33 cellular contexts compared by ENCODE assay signal in genomic region chr9:18746631-18747030, GRCh38.
A peak's percentile ranks its signal among the peaks of the same experiment; 100 is the strongest.
DNase-seq lines count a peak whose midpoint lies in the region; ATAC-seq and TF ChIP-seq lines count a peak whose summit lies in the region.
"Had no signal": no experiment of that assay in that cellular context is flagged by ENCODE, and none has a peak within 500 bp of the region (broad histone marks: within the 10 kb centered on the region; RNA-seq: fewer than 3 reads in every experiment).

No MANE protein-coding gene starts in this region.

- no peaks in the 10 kb centered on the region for H3K36me3 Mint-ChIP-seq in activated naive CD4-positive, alpha-beta T cell treated with anti-CD3 and anti-CD28 coated beads, Interleukin-2, amount 50 U/mL, for 72 hours
- H3K36me3 Mint-ChIP-seq in osteocyte (ENCODE audit: unreplicated experiment) = no peaks in the 10 kb centered on the region
- H3K36me3 Mint-ChIP-seq: CD4-positive, alpha-beta memory T cell; stimulated activated naive B cell treated with anti-CD40 and anti-IgM and Interleukin-4, amounts not matched to agents 10 μg/mL and 1 μg/mL and 100 μg/mL, for 72 hours had no signal

- ATAC-seq in activated naive CD4-positive, alpha-beta T cell treated with anti-CD3 and anti-CD28 coated beads, Interleukin-2, amount 50 U/mL, for 72 hours = no peak
- ATAC-seq in GM21528 (IDR thresholded peaks at IDR 0.05; ENCODE audit: low FRiP score, unreplicated experiment) = no peak
- ATAC-seq: A549; left lung; stimulated activated naive B cell treated with anti-CD40 and anti-IgM and Interleukin-4, amounts not matched to agents 10 μg/mL and 1 μg/mL and 100 μg/mL, for 72 hours; upper lobe of right lung had no signal

- TF ChIP-seq CTCF in osteocyte (IDR thresholded peaks at IDR 0.05) = no peak

- no peaks in the 10 kb centered on the region for H3K27me3 Mint-ChIP-seq in osteocyte (ENCODE audit: unreplicated experiment)
- H3K27me3 Mint-ChIP-seq: stimulated activated naive B cell treated with anti-CD40 and anti-IgM and Interleukin-4, amounts not matched to agents 10 μg/mL and 1 μg/mL and 100 μg/mL, for 72 hours had no signal

- H3K4me1 ChIP-seq in NT2/D1 (ENCODE audit: insufficient read depth, insufficient read length) = no peaks in the 10 kb centered on the region
- H3K4me1 ChIP-seq: A549, left lung had no signal

- H3K36me3 ChIP-seq in NT2/D1 (ENCODE audit: insufficient read depth, insufficient read length, low read length) = no peaks in the 10 kb centered on the region
- H3K36me3 ChIP-seq: left lung, neutrophil, SJCRH30, upper lobe of right lung, WERI-Rb-1 had no signal

- H3K4me3 ChIP-seq in NT2/D1 (ENCODE audit: insufficient read length, low read depth) = no peak overlapping the region
- H3K4me3 ChIP-seq: A549, left lung, MG63, SJCRH30, upper lobe of right lung had no signal

- H3K9me3 Mint-ChIP-seq in activated naive CD4-positive, alpha-beta T cell treated with anti-CD3 and anti-CD28 coated beads, Interleukin-2, amount 50 U/mL, for 72 hours = no peaks in the 10 kb centered on the region
- H3K9me3 Mint-ChIP-seq in osteocyte (ENCODE audit: unreplicated experiment) = no peaks in the 10 kb centered on the region
- H3K9me3 Mint-ChIP-seq: activated T-helper 2 cell treated with anti-CD3 and anti-CD28 coated beads, Interferon-gamma antibody, Interleukin-2, Interleukin-4, amounts not matched to agents 10 μg/mL and 5 μg/mL and 100 μg/mL, durations not matched to agents 14 hours and 24 hours and 36 hours; CD4-positive, alpha-beta memory T cell; stimulated activated naive B cell treated with anti-CD40 and anti-IgM and Interleukin-4, amounts not matched to agents 10 μg/mL and 1 μg/mL and 100 μg/mL, for 72 hours had no signal

- H3K9ac ChIP-seq in NT2/D1 (ENCODE audit: insufficient read length, low read depth) = no peak overlapping the region
- H3K9ac ChIP-seq: KMS-11 had no signal

- no peak overlapping the region for H3K4me3 Mint-ChIP-seq in osteocyte (ENCODE audit: unreplicated experiment)
- H3K4me3 Mint-ChIP-seq: CD4-positive, alpha-beta memory T cell; stimulated activated naive B cell treated with anti-CD40 and anti-IgM and Interleukin-4, amounts not matched to agents 10 μg/mL and 1 μg/mL and 100 μg/mL, for 72 hours had no signal

- no peaks in the 10 kb centered on the region for H3K4me1 Mint-ChIP-seq in osteocyte (ENCODE audit: unreplicated experiment)
- H3K4me1 Mint-ChIP-seq: CD4-positive, alpha-beta memory T cell; stimulated activated naive B cell treated with anti-CD40 and anti-IgM and Interleukin-4, amounts not matched to agents 10 μg/mL and 1 μg/mL and 100 μg/mL, for 72 hours had no signal

- H3K27me3 ChIP-seq in NT2/D1 (ENCODE audit: insufficient read depth, insufficient read length) = no peaks in the 10 kb centered on the region
- H3K27me3 ChIP-seq: left lung, MG63, neutrophil, SJCRH30, upper lobe of right lung had no signal

- H3K27ac Mint-ChIP-seq in activated naive CD4-positive, alpha-beta T cell treated with anti-CD3 and anti-CD28 coated beads, Interleukin-2, amount 50 U/mL, for 72 hours = no peak overlapping the region
- H3K27ac Mint-ChIP-seq in osteocyte (ENCODE audit: unreplicated experiment) = no peak overlapping the region
- H3K27ac Mint-ChIP-seq: activated T-helper 2 cell treated with anti-CD3 and anti-CD28 coated beads, Interferon-gamma antibody, Interleukin-2, Interleukin-4, amounts not matched to agents 10 μg/mL and 5 μg/mL and 100 μg/mL, durations not matched to agents 14 hours and 24 hours and 36 hours; CD4-positive, alpha-beta memory T cell; stimulated activated naive B cell treated with anti-CD40 and anti-IgM and Interleukin-4, amounts not matched to agents 10 μg/mL and 1 μg/mL and 100 μg/mL, for 72 hours had no signal

- H3K9me3 ChIP-seq in NT2/D1 (ENCODE audit: insufficient read depth, low read length) = no peaks in the 10 kb centered on the region
- H3K9me3 ChIP-seq: A549, left lung, MG63, neutrophil, SJCRH30, upper lobe of right lung had no signal

- DNase-seq in NCI-H146 (lab: John Stamatoyannopoulos, UW) = peak; percentile 76
- DNase-seq in NT2/D1 (ENCODE audit: low read depth, low spot score) = peak; percentile 9
- peak; percentile 71 for DNase-seq in foreskin melanocyte
- DNase-seq in putamen (ENCODE audit: low spot score) = peak; percentile 25
- no peak for DNase-seq in NCI-H2081 treated with DMSO at 0.1 percent for 48 hours (lab: John Stamatoyannopoulos, UW)
- DNase-seq in activated naive CD4-positive, alpha-beta T cell treated with anti-CD3 and anti-CD28 coated beads, Interleukin-2, amount 50 U/mL, for 72 hours (ENCODE audit: low spot score in 2 of 2) = no peak
- no peak for DNase-seq in osteocyte (ENCODE audit: extremely low spot score, unreplicated experiment)
- DNase-seq: activated CD4-positive, alpha-beta T cell treated with anti-CD3 and anti-CD28 coated beads for 48 hours; activated naive CD4-positive, alpha-beta T cell treated with anti-CD3 and anti-CD28 coated beads, Interleukin-2, amount 50 U/mL, for 16 hours; AML-193; amniotic stem cell; CD4-positive, alpha-beta memory T cell; DND-41; effector CD8-positive, alpha-beta T cell; erythroblast; glutamatergic neuron; left lung; mesenchymal stem cell; MG63; NCI-H1105 treated with DMSO at 0.1 percent for 48 hours; NCI-H2029; RPMI8226; SJCRH30; small intestine; stimulated activated naive B cell treated with anti-CD40 and anti-IgM and Interleukin-4, amounts not matched to agents 10 μg/mL and 1 μg/mL and 100 μg/mL, for 72 hours; T-helper 9 cell; upper lobe of right lung; WERI-Rb-1 had no signal

Comparison
In these comparisons a context has a peak if more than half of its experiments do, and no peak if none do; other contexts are left out.
1. DNase-seq: peak in NCI-H146 (single experiment), NT2/D1 (single experiment), foreskin melanocyte (single experiment) and putamen (single experiment); none in NCI-H2081 treated with DMSO at 0.1 percent for 48 hours (single experiment), activated naive CD4-positive, alpha-beta T cell treated with anti-CD3 and anti-CD28 coated beads, Interleukin-2, amount 50 U/mL, for 72 hours (0 of 2) and osteocyte (single experiment).